8 cellular contexts compared by ENCODE assay signal in the genomic region with DNA sequence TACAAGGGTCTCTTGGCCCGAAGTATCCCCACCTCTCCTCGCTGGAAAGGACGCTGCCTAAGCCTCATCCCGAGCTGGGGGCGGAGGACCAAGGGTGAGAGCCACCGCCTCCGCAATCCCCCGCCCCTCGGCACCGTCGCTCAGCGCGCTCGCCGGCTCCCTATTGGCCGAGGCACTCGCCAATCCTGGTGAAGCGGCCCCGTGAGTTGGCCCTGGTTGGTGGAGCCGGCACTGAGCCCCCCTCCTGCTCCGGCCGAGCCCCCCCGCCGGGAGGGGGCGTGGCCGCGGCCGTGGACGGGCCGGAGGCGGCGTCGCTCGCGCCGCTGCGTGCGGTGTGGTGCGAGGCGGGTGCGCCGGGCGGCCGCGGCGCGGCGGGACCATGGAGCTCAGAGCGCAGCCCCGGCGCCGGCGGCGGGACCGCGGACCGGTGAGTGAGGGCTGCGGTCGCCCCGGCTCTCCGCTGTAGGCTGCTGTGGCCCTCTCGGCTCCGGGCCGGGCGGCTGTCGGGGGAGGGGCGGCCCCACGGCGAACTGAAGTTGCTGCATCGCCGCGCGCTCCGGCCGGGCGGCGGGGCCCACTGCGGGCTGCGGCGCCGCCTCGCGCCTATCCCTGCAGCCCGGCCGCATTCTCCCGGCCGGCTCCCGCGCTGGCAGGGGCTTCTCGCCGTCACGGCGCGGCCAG. TPM values are rescaled to one million over a fixed set of nuclear protein-coding genes. Genes with fewer than 3 reads are reported as not detected.
DNase-seq lines count a peak whose midpoint lies in the region; ATAC-seq, FAIRE-seq and TF ChIP-seq lines count a peak whose summit lies in the region.

A gene with protein sequence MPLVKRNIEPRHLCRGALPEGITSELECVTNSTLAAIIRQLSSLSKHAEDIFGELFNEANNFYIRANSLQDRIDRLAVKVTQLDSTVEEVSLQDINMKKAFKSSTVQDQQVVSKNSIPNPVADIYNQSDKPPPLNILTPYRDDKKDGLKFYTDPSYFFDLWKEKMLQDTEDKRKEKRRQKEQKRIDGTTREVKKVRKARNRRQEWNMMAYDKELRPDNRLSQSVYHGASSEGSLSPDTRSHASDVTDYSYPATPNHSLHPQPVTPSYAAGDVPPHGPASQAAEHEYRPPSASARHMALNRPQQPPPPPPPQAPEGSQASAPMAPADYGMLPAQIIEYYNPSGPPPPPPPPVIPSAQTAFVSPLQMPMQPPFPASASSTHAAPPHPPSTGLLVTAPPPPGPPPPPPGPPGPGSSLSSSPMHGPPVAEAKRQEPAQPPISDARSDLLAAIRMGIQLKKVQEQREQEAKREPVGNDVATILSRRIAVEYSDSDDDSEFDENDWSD (plus strand): TSS at position 291 of the 681 bp plus-strand sequence. CDS start 84,588 bp downstream, outside the sequence.

- TF ChIP-seq CTCF in LNCaP clone FGC (IDR thresholded peaks at IDR 0.05; ENCODE audit: control insufficient read depth, extremely low read depth, insufficient read depth), result no peak
- no peak for TF ChIP-seq CTCF in RWPE2 (IDR thresholded peaks at IDR 0.05; ENCODE audit: poor library complexity, severe bottlenecking)
- TF ChIP-seq CTCF in hepatocyte (IDR thresholded peaks at IDR 0.05; ENCODE audit: poor library complexity), result no peak
- peak in 1 of 4 experiments; percentile 2 for TF ChIP-seq CTCF in prostate gland (IDR thresholded peaks at IDR 0.05)

- peak within 1 kb of the TSS; percentile 98 for H3K4me2 ChIP-seq in hepatocyte

- H3K4me3 ChIP-seq in LNCaP clone FGC (ENCODE audit: low read depth, low read length) (peak within 1 kb of the TSS; percentile 69), RWPE2 (ENCODE audit: severe bottlenecking) (peak within 1 kb of the TSS; percentile 94), hepatocyte (peak within 1 kb of the TSS; percentile 88), prostate gland (peak within 1 kb of the TSS; percentile 74 to 78)

- H2AFZ ChIP-seq in hepatocyte, result peak within 1 kb of the TSS; percentile 94

- peak within 1 kb of the TSS; percentile 24 for H3K27ac ChIP-seq in RWPE2 (ENCODE audit: poor library complexity, severe bottlenecking)
- peak within 1 kb of the TSS; percentile 55 for H3K27ac ChIP-seq in hepatocyte
- H3K27ac ChIP-seq in prostate gland, result peak within 1 kb of the TSS; percentile 50 to 53

- TF ChIP-seq POLR2A in H54 (IDR thresholded peaks at IDR 0.05; ENCODE audit: low read depth, low read length) (peak; percentile 74), prostate gland (IDR thresholded peaks at IDR 0.05) (no peak)

- peaks cover 4% of the 10 kb centered on the region for H4K20me1 ChIP-seq in hepatocyte (ENCODE audit: insufficient read depth, poor library complexity, severe bottlenecking)

- H3K36me3 ChIP-seq in RWPE2 (ENCODE audit: low read depth), result no peaks in the 10 kb centered on the region
- no peaks in the 10 kb centered on the region for H3K36me3 ChIP-seq in hepatocyte (replicated peaks; ENCODE audit: insufficient read depth, low read depth)
- H3K36me3 ChIP-seq in prostate gland, result no peaks in the 10 kb centered on the region

- H3K9me3 ChIP-seq in RWPE2 (ENCODE audit: severe bottlenecking) (no peaks in the 10 kb centered on the region), hepatocyte (ENCODE audit: low read depth) (no peaks in the 10 kb centered on the region), prostate gland (no peaks in the 10 kb centered on the region)

- ATAC-seq in RWPE2 (ENCODE audit: low read depth), result peak; percentile 99

- no peaks in the 10 kb centered on the region for H3K4me1 ChIP-seq in RWPE2 (ENCODE audit: insufficient read depth, poor library complexity, severe bottlenecking)
- peaks cover 8% of the 10 kb centered on the region for H3K4me1 ChIP-seq in hepatocyte (ENCODE audit: insufficient read depth)
- no peaks in the 10 kb centered on the region for H3K4me1 ChIP-seq in prostate gland (replicated peaks)

- no peaks in the 10 kb centered on the region for H3K9me2 ChIP-seq in hepatocyte (replicated peaks; ENCODE audit: insufficient read depth)

- intact Hi-C loops in prostate gland (cut with DNase I), result loop anchor here (2.0 to 10.0 kb wide), 2 partner anchors 43 to 137 kb away; no protein-coding TSS in a partner anchor

- peak; percentile 77 for FAIRE-seq in H54 (lab: Jason Lieb, UNC)

- WGBS in hepatocyte (ENCODE audit: low lambda C conversion rate, missing lambda C conversion rate), result 2% methylated on average over 34 of the region's 94 CpGs
- WGBS in prostate gland, result 0% methylated on average over 3 of the region's 94 CpGs

- H3K27me3 ChIP-seq in RWPE2 (ENCODE audit: insufficient read depth, poor library complexity, severe bottlenecking), result no peaks in the 10 kb centered on the region
- H3K27me3 ChIP-seq in hepatocyte, result peaks cover 6% of the 10 kb centered on the region
- H3K27me3 ChIP-seq in prostate gland (replicated peaks; ENCODE audit: insufficient read depth), result no peaks in the 10 kb centered on the region

- peaks cover 33% of the 10 kb centered on the region for H3K79me2 ChIP-seq in hepatocyte

- DNase-seq in ELR (ENCODE audit: low read depth), result peak; percentile 96
- peak; percentile 86 for DNase-seq in H54 (ENCODE audit: insufficient read length, low spot score)
- peak; percentile 77 for DNase-seq in LNCaP clone FGC (ENCODE audit: low read depth)
- peak; percentile 93 for DNase-seq in RWPE2 (ENCODE audit: low spot score)
- DNase-seq in astrocyte of the hippocampus (ENCODE audit: low read depth, low spot score), result peak; percentile 98
- DNase-seq in hepatocyte (ENCODE audit: low spot score), result peak; percentile 97
- DNase-seq in prostate gland (ENCODE audit: low spot score), result peak; percentile 94
- no peak for DNase-seq in activated effector memory CD4-positive, alpha-beta T cell treated with anti-CD3 and anti-CD28 coated beads, Interleukin-2, amount 50 U/mL, for 16 hours

RNA-seq across cellular contexts. Expression of the gene that starts here (rescaled TPM):
- total RNA-seq in hepatocyte, result 15.5 and 17.8 TPM in 2 replicates
- 10.1 and 10.4 TPM in 2 replicates for polyA plus RNA-seq in hepatocyte
- 10 to 100 TPM; 10.3 to 23.0 TPM for total RNA-seq in prostate gland
